In genomic region chr12:72144553-72144952, GRCh38 we compare ENCODE assay signal across 20 cellular contexts.
DNase-seq lines count a peak whose midpoint lies in the region; ATAC-seq lines count a peak whose summit lies in the region.
"Had no signal": no experiment of that assay in that cellular context is flagged by ENCODE, and none has a peak within 500 bp of the region (broad histone marks: within the 10 kb centered on the region; RNA-seq: fewer than 3 reads in every experiment).

No MANE protein-coding gene starts in this region.

- peak overlapping the region; percentile 9 for H3K18ac ChIP-seq in neuronal stem cell (ENCODE audit: low read length)

- no peaks in the 10 kb centered on the region for H3K27me3 ChIP-seq in NT2/D1 (ENCODE audit: insufficient read depth, insufficient read length)
- H3K27me3 ChIP-seq in neuronal stem cell (ENCODE audit: control insufficient read depth in 3 of 3, insufficient read depth in 3 of 3, low read depth in 1 of 3, low read length in 3 of 3): peaks cover 0 to 2% (median 0%) of the 10 kb centered on the region in 3 experiments

- ATAC-seq in Right ventricle myocardium superior (ENCODE audit: poor library complexity) (no peak), GM21515 (IDR thresholded peaks at IDR 0.05; ENCODE audit: unreplicated experiment) (no peak)
- ATAC-seq: A549, HCT116 had no signal

- intact Hi-C loops in Right ventricle myocardium superior (cut with DNase I): no loop called here

- H3K4me1 ChIP-seq in NT2/D1 (ENCODE audit: insufficient read depth, insufficient read length): no peaks in the 10 kb centered on the region
- no peaks in the 10 kb centered on the region for H3K4me1 ChIP-seq in neuronal stem cell (ENCODE audit: control insufficient read depth in 2 of 2, insufficient read depth in 1 of 2, low read depth in 1 of 2, low read length in 2 of 2)
- H3K4me1 ChIP-seq: A549 had no signal

- H2BK15ac ChIP-seq in neuronal stem cell (ENCODE audit: low read length): no peak overlapping the region

- H2AFZ ChIP-seq in neuronal stem cell (ENCODE audit: low read length): no peak overlapping the region
- H2AFZ ChIP-seq: GM23248 had no signal

- H3K9ac ChIP-seq in NT2/D1 (ENCODE audit: insufficient read length, low read depth): no peak overlapping the region
- H3K9ac ChIP-seq in neuronal stem cell (ENCODE audit: low read depth, low read length, poor library complexity): no peak overlapping the region
- H3K9ac ChIP-seq: GM23248 had no signal

- H3K79me1 ChIP-seq in neuronal stem cell (ENCODE audit: low read depth, low read length): no peaks in the 10 kb centered on the region

- H2BK120ac ChIP-seq in neuronal stem cell (ENCODE audit: low read depth, low read length): no peak overlapping the region

- H4K91ac ChIP-seq in neuronal stem cell (ENCODE audit: low read depth, low read length, poor library complexity): no peak overlapping the region

- H2BK12ac ChIP-seq in neuronal stem cell (ENCODE audit: low read length): no peak overlapping the region

- H3K9me3 ChIP-seq in NT2/D1 (ENCODE audit: insufficient read depth, low read length) (no peaks in the 10 kb centered on the region), neuronal stem cell (replicated peaks in 1 of 2; ENCODE audit: control insufficient read depth in 2 of 2, insufficient read depth in 1 of 2, low read depth in 1 of 2, low read length in 2 of 2) (peaks cover 0 to 3% of the 10 kb centered on the region in 2 donors)
- H3K9me3 ChIP-seq: A549 had no signal

- no peak overlapping the region for H3K23ac ChIP-seq in neuronal stem cell (ENCODE audit: low read depth, low read length, poor library complexity)

- no peak overlapping the region for H3K14ac ChIP-seq in neuronal stem cell (ENCODE audit: low read length)

- H3K27ac ChIP-seq in neuronal stem cell (replicated peaks; ENCODE audit: low read length): no peak overlapping the region
- H3K27ac ChIP-seq: A549, GM23248 had no signal

- H3K36me3 ChIP-seq in NT2/D1 (ENCODE audit: insufficient read depth, insufficient read length, low read length): no peaks in the 10 kb centered on the region
- H3K36me3 ChIP-seq in neuronal stem cell (replicated peaks in 1 of 2; ENCODE audit: control insufficient read depth in 2 of 2, insufficient read depth in 2 of 2, low read length in 2 of 2): no peaks in the 10 kb centered on the region

- no peak overlapping the region for H3K4ac ChIP-seq in neuronal stem cell (ENCODE audit: low read length)

- no peak overlapping the region for H2AK5ac ChIP-seq in neuronal stem cell (ENCODE audit: low read depth, low read length)

- H2BK5ac ChIP-seq in neuronal stem cell (ENCODE audit: low read length): no peak overlapping the region

- H4K8ac ChIP-seq in neuronal stem cell (ENCODE audit: low read depth, low read length): no peak overlapping the region

- no peak overlapping the region for H3K4me3 ChIP-seq in NT2/D1 (ENCODE audit: insufficient read length, low read depth)
- H3K4me3 ChIP-seq in neuronal stem cell (ENCODE audit: low read length in 2 of 2): no peak overlapping the region
- H3K4me3 ChIP-seq: A549, GM23248 had no signal

- H3K4me2 ChIP-seq in neuronal stem cell (ENCODE audit: insufficient read depth, low read length, poor library complexity, severe bottlenecking): no peak overlapping the region
- H3K4me2 ChIP-seq: A549 had no signal

- DNase-seq in Ammon's horn (ENCODE audit: low spot score) (peak; percentile 28), NT2/D1 (ENCODE audit: low read depth, low spot score) (peak; percentile 2), globus pallidus (ENCODE audit: low spot score) (peak; percentile 47), neuronal stem cell (ENCODE audit: low spot score) (no peak), T-helper 9 cell (no peak), HT-29 (ENCODE audit: low spot score) (no peak), Right ventricle myocardium superior (no peak)
- DNase-seq: 8988T; ACHN; AML-193; C1 segment of cervical spinal cord; Calu3; CD4-positive, alpha-beta memory T cell; COR-L47; DND-41; GM23248; H9 had no signal

Comparison
In these comparisons a context has a peak if more than half of its experiments do, and no peak if none do; other contexts are left out.
1. DNase-seq: peak in Ammon's horn (single experiment), NT2/D1 (single experiment) and globus pallidus (single experiment); none in neuronal stem cell (single experiment), T-helper 9 cell (single experiment), HT-29 (single experiment) and Right ventricle myocardium superior (single experiment).